ENCODE assay signal across 22 cellular contexts in the genomic region with DNA sequence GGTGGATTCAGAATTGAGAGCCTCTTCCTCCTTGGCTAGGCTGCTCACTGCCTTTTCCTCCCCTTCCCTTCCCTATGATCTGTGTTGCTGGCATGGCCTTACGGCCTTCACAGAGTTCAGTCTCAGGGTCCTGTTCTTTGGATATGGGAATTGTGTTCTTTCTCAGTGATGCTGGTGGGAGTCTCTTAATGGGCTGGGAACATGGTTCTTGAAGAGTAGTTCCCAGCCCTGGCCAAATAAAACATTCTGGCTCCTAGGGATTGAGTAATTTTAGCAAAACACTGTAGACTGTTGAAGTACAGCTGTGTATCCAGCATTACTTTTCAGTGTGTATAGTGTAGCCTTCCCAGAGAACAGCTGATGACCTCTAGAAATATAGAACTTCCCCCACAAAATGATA. TPM values are rescaled to one million over a fixed set of nuclear protein-coding genes. Genes with fewer than 3 reads are reported as not detected.
DNase-seq lines count a peak whose midpoint lies in the region; ATAC-seq and TF ChIP-seq lines count a peak whose summit lies in the region.
"Had no signal": no experiment of that assay in that cellular context is flagged by ENCODE, and none has a peak within 500 bp of the region (broad histone marks: within the 10 kb centered on the region; RNA-seq: fewer than 3 reads in every experiment).

No MANE protein-coding gene starts in this region.

- peaks cover 0 to 3% (median 0%) of the 10 kb centered on the region in 3 donors for H3K4me1 ChIP-seq in esophagus squamous epithelium
- H3K4me1 ChIP-seq in right atrium auricular region: peaks cover 0 to 10% of the 10 kb centered on the region in 2 donors
- H3K4me1 ChIP-seq in spleen: peaks cover 0 to 13% (median 6%) of the 10 kb centered on the region in 6 donors
- H3K4me1 ChIP-seq: BLaER1, upper lobe of left lung had no signal

- H3K4me3 Mint-ChIP-seq in WTC11: no peak overlapping the region
- H3K4me3 Mint-ChIP-seq: activated B cell treated with CpG ODN at 0.5 μM for 24 hours; activated CD4-positive, alpha-beta memory T cell treated with anti-CD3 and anti-CD28 coated beads for 36 hours; memory B cell; stimulated activated naive CD8-positive, alpha-beta T cell treated with anti-CD3 and anti-CD28 coated beads, Interleukin-15, Interleukin-2, amounts not matched to agents 100 ng/mL and 50 ng/mL, for 24 hours had no signal

- H3K36me3 ChIP-seq in esophagus squamous epithelium (no peaks in the 10 kb centered on the region), right atrium auricular region (no peaks in the 10 kb centered on the region), spleen (no peaks in the 10 kb centered on the region)
- H3K36me3 ChIP-seq: cardiac muscle cell, upper lobe of left lung had no signal

- H3K27me3 Mint-ChIP-seq in WTC11 (ENCODE audit: low read depth): no peaks in the 10 kb centered on the region
- H3K27me3 Mint-ChIP-seq: activated B cell treated with CpG ODN at 0.5 μM for 24 hours; activated CD4-positive, alpha-beta memory T cell treated with anti-CD3 and anti-CD28 coated beads for 36 hours; memory B cell; stimulated activated naive CD8-positive, alpha-beta T cell treated with anti-CD3 and anti-CD28 coated beads, Interleukin-15, Interleukin-2, amounts not matched to agents 100 ng/mL and 50 ng/mL, for 24 hours had no signal

- TF ChIP-seq CTCF in WTC11 (IDR thresholded peaks at IDR 0.05) (no peak), esophagus squamous epithelium (IDR thresholded peaks at IDR 0.05) (no peak), right atrium auricular region (IDR thresholded peaks at IDR 0.05) (no peak), spleen (IDR thresholded peaks at IDR 0.05 in 8 of 11, conservative IDR thresholded peaks at IDR 0.05 in 3 of 11) (no peak)

- no peak overlapping the region for H3K4me3 ChIP-seq in esophagus squamous epithelium
- no peak overlapping the region for H3K4me3 ChIP-seq in right atrium auricular region
- no peak overlapping the region for H3K4me3 ChIP-seq in spleen
- H3K4me3 ChIP-seq: BLaER1, cardiac muscle cell, dorsolateral prefrontal cortex, upper lobe of left lung had no signal

- peaks cover 3% of the 10 kb centered on the region for H3K9me3 Mint-ChIP-seq in WTC11
- H3K9me3 Mint-ChIP-seq: activated B cell treated with CpG ODN at 0.5 μM for 24 hours had no signal

- no peak for ATAC-seq in WTC11
- no peak for ATAC-seq in HG02885 (IDR thresholded peaks at IDR 0.05; ENCODE audit: poor library complexity, unreplicated experiment)
- no peak for ATAC-seq in HG03442 (IDR thresholded peaks at IDR 0.05; ENCODE audit: unreplicated experiment)

- H3K27ac Mint-ChIP-seq in WTC11: peak overlapping the region; percentile 13; the same call in 1 of the 2 replicates
- H3K27ac Mint-ChIP-seq: activated B cell treated with CpG ODN at 0.5 μM for 24 hours; activated CD4-positive, alpha-beta memory T cell treated with anti-CD3 and anti-CD28 coated beads for 36 hours; memory B cell; stimulated activated naive CD8-positive, alpha-beta T cell treated with anti-CD3 and anti-CD28 coated beads, Interleukin-15, Interleukin-2, amounts not matched to agents 100 ng/mL and 50 ng/mL, for 24 hours had no signal

- POLR2A ChIA-PET in WTC11 (lab: Charles Lee): no interaction called here

- TF ChIP-seq POLR2A in esophagus squamous epithelium (IDR thresholded peaks at IDR 0.05) (no peak), spleen (IDR thresholded peaks at IDR 0.05) (no peak)

- no peaks in the 10 kb centered on the region for H3K27me3 ChIP-seq in esophagus squamous epithelium
- no peaks in the 10 kb centered on the region for H3K27me3 ChIP-seq in right atrium auricular region
- no peaks in the 10 kb centered on the region for H3K27me3 ChIP-seq in spleen (replicated peaks in 1 of 7)
- H3K27me3 ChIP-seq: BLaER1, cardiac muscle cell, dorsolateral prefrontal cortex, upper lobe of left lung had no signal

- intact Hi-C loops in esophagus squamous epithelium (cut with DNase I): no loop called here
- intact Hi-C loops in spleen (cut with DNase I; ENCODE audit: low total_unique reads): no loop called here

- H3K4me1 Mint-ChIP-seq in WTC11: no peaks in the 10 kb centered on the region
- H3K4me1 Mint-ChIP-seq: activated B cell treated with CpG ODN at 0.5 μM for 24 hours, memory B cell had no signal

- CTCF ChIA-PET in WTC11 (lab: Charles Lee): interaction anchor here (0.7 kb wide), 1 partner anchor 98 kb away, joined by 3 read pairs; no protein-coding TSS in a partner anchor

- H3K36me3 Mint-ChIP-seq in WTC11: peaks cover 4% of the 10 kb centered on the region

- H3K9me3 ChIP-seq in esophagus squamous epithelium (no peaks in the 10 kb centered on the region), right atrium auricular region (no peaks in the 10 kb centered on the region), spleen (peaks cover 0 to 8% (median 0%) of the 10 kb centered on the region in 8 donors)
- H3K9me3 ChIP-seq: BLaER1, upper lobe of left lung had no signal

- H3K27ac ChIP-seq in esophagus squamous epithelium (peak overlapping the region in 3 of 4 donors; percentile 2 to 34 (median 34)), right atrium auricular region (peak overlapping the region; percentile 49 to 50), spleen (peak overlapping the region in 7 of 8 donors; percentile 23 to 68 (median 61))
- H3K27ac ChIP-seq: BLaER1, cardiac muscle cell had no signal

- no peak for DNase-seq in WTC11 (ENCODE audit: low spot score)
- no peak for DNase-seq in esophagus squamous epithelium (lab: John Stamatoyannopoulos, UW)
- no peak for DNase-seq in right atrium auricular region (ENCODE audit: low spot score)
- DNase-seq in spleen: no peak
- no peak for DNase-seq in NCI-H2029 (lab: John Stamatoyannopoulos, UW)
- no peak for DNase-seq in NOMO-1 treated with dmso at 0.1 percent for 144 hours (lab: John Stamatoyannopoulos, UW; ENCODE audit: unreplicated experiment)
- DNase-seq: ACHN; activated B cell treated with CpG ODN at 0.5 μM for 24 hours; activated CD4-positive, alpha-beta memory T cell treated with anti-CD3 and anti-CD28 coated beads for 36 hours; activated gamma-delta T cell treated with Interleukin-2 at 50 U/mL for 16 hours; dorsolateral prefrontal cortex; MV-4-11; NCI-H1694; stimulated activated CD4-positive, alpha-beta T cell treated with anti-CD3 and anti-CD28 coated beads, Interleukin-2, amount 100 ng/mL, for 48 hours; T1000; upper lobe of left lung had no signal

- WGBS in esophagus squamous epithelium, 2 donors: 71 to 83% methylated on average over 1 of the region's 1 CpG
- 58 to 71% (median 63%) methylated on average over 1 of the region's 1 CpG for WGBS in spleen, 5 donors

TF ChIP-seq in WTC11, 78 proteins besides CTCF, POLR2A, EP300 and RAD21:
- TF ChIP-seq, protein P1, sequence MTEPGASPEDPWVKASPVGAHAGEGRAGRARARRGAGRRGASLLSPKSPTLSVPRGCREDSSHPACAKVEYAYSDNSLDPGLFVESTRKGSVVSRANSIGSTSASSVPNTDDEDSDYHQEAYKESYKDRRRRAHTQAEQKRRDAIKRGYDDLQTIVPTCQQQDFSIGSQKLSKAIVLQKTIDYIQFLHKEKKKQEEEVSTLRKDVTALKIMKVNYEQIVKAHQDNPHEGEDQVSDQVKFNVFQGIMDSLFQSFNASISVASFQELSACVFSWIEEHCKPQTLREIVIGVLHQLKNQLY (CRISPR knock-in tag; IDR thresholded peaks at IDR 0.05): no peak
- TF ChIP-seq TP53 (CRISPR knock-in tag; IDR thresholded peaks at IDR 0.05): no peak
- TF ChIP-seq, protein P2, sequence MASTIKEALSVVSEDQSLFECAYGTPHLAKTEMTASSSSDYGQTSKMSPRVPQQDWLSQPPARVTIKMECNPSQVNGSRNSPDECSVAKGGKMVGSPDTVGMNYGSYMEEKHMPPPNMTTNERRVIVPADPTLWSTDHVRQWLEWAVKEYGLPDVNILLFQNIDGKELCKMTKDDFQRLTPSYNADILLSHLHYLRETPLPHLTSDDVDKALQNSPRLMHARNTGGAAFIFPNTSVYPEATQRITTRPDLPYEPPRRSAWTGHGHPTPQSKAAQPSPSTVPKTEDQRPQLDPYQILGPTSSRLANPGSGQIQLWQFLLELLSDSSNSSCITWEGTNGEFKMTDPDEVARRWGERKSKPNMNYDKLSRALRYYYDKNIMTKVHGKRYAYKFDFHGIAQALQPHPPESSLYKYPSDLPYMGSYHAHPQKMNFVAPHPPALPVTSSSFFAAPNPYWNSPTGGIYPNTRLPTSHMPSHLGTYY (CRISPR knock-in tag; IDR thresholded peaks at IDR 0.05): no peak

RNA-seq across cellular contexts. Expression of gene FILIP1L, which starts 22.6 kb away (rescaled TPM):
- total RNA-seq in WTC11 (2021) (0.11 to 0.18 TPM (median 0.17 TPM) in 3 replicates), esophagus squamous epithelium (10 to 100 TPM in 2 of 4 donors, 1 to 10 TPM in 2; 2.5 to 23.5 (median 10.7) TPM), right atrium auricular region (100 to 1,000 TPM in 1 of 2 donors, 10 to 100 TPM in 1; 97.0 to 112 TPM), spleen (10 to 100 TPM; 17.6 to 47.7 (median 41.3) TPM)
- 10 to 100 TPM; 11.1 to 15.2 (median 14.0) TPM for polyA plus RNA-seq in spleen
